Comparison of ENCODE assay signal across 35 cellular contexts in the genomic region with DNA sequence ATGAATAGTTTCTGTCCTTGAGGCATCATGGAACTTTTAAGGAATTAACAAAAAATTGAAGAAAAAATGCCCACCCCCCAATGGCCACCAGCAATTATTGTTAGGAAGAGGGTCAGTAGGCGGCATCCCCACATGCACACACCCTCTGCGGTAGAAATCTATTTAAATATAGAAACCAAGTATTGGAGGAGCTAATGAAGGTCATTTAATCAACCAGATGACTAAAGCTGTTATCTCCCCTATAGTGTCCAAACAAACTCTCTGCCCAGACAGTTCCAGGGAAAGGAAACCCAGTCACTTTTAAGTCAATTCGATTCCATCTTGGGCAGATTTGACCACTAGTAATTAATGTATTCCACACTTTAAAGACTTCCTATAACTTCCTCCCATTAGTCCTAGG. TPM values are rescaled to one million over a fixed set of nuclear protein-coding genes. Genes with fewer than 3 reads are reported as not detected.
"Had no signal": no experiment of that assay in that cellular context is flagged by ENCODE, and none has a peak within 500 bp of the region (broad histone marks: within the 10 kb centered on the region; RNA-seq: fewer than 3 reads in every experiment).

No MANE protein-coding gene starts in this region.

- H3K9ac ChIP-seq: KMS-11 had no signal

- H3K4me2 ChIP-seq: KMS-11 had no signal

- H3K36me3 ChIP-seq: MG63 had no signal

- H3K4me3 ChIP-seq: MG63 had no signal

- H3K9me3 ChIP-seq: MG63 had no signal

- DNase-seq: Karpas-422, Kasumi-1, KBM-7, KG1, MM.1S, MV-4-11, NCI-H1048, NCI-H1092, NCI-H1092 treated with DMSO at 0.1 percent for 48 hours, NCI-H1105, NCI-H1105 treated with DMSO at 0.1 percent for 48 hours, NCI-H1417, NCI-H1417 treated with DMSO at 0.1 percent for 48 hours, NCI-H1436, NCI-H1436 treated with DMSO at 0.1 percent for 48 hours, NCI-H146, NCI-H1694, NCI-H1694 treated with DMSO at 0.1 percent for 48 hours, NCI-H187, NCI-H187 treated with DMSO at 0.1 percent for 48 hours, NCI-H1930, NCI-H2029, NCI-H2029 treated with DMSO at 0.1 percent for 48 hours, NCI-H2081, NCI-H2081 treated with DMSO at 0.1 percent for 48 hours, NCI-H2107, NCI-H2171, NCI-H2171 treated with DMSO at 0.1 percent for 48 hours, NCI-H2227 treated with DMSO at 0.1 percent for 48 hours, NCI-H345, NCI-H446, NCI-H446 treated with DMSO at 0.1 percent for 48 hours had no signal

- H3K27ac ChIP-seq: KMS-11 had no signal

RNA-seq across cellular contexts. Expression of gene DGKG, which starts 47.1 kb away (rescaled TPM):
- total RNA-seq: MCF 10A had no signal
